Comparison of ENCODE assay signal across 23 cellular contexts in genomic region chr2:16223071-16223470, GRCh38.
DNase-seq lines count a peak whose midpoint lies in the region; ATAC-seq and TF ChIP-seq lines count a peak whose summit lies in the region.
"Had no signal": no experiment of that assay in that cellular context is flagged by ENCODE, and none has a peak within 500 bp of the region (broad histone marks: within the 10 kb centered on the region; RNA-seq: fewer than 3 reads in every experiment).

No MANE protein-coding gene starts in this region.

- no peaks in the 10 kb centered on the region for H3K36me3 Mint-ChIP-seq in Caco-2 (ENCODE audit: insufficient read depth, unreplicated experiment)
- peaks cover 6% of the 10 kb centered on the region for H3K36me3 Mint-ChIP-seq in neural progenitor cell
- peaks cover 2% of the 10 kb centered on the region for H3K36me3 Mint-ChIP-seq in chondrocyte (ENCODE audit: low read depth)
- H3K36me3 Mint-ChIP-seq: CD4-positive, alpha-beta memory T cell had no signal

- H3K27ac Mint-ChIP-seq in Caco-2 (ENCODE audit: unreplicated experiment) (peak overlapping the region; percentile 37), neural progenitor cell (peak overlapping the region; percentile 88), chondrocyte (ENCODE audit: unreplicated experiment) (no peak overlapping the region)
- H3K27ac Mint-ChIP-seq: CD4-positive, alpha-beta memory T cell had no signal

- H3K4me3 Mint-ChIP-seq in Caco-2 (ENCODE audit: unreplicated experiment) = no peak overlapping the region
- H3K4me3 Mint-ChIP-seq in neural progenitor cell = peak overlapping the region; percentile 62
- H3K4me3 Mint-ChIP-seq in chondrocyte (ENCODE audit: unreplicated experiment) = no peak overlapping the region
- H3K4me3 Mint-ChIP-seq: CD4-positive, alpha-beta memory T cell had no signal

- CTCF ChIA-PET in Caco-2 (lab: Charles Lee) = no interaction called here

- H3K27ac ChIP-seq in WERI-Rb-1 = peak overlapping the region; percentile 1; the same call in 1 of the 2 replicates
- H3K27ac ChIP-seq in neural progenitor cell = peak overlapping the region; percentile 58
- no peak overlapping the region for H3K27ac ChIP-seq in caudate nucleus (ENCODE audit: low read depth, low read length)
- H3K27ac ChIP-seq in Karpas-422 (ENCODE audit: low read length) = no peak overlapping the region
- H3K27ac ChIP-seq: BLaER1, GM23248 had no signal

- peaks cover 16% of the 10 kb centered on the region; the same call in 1 of the 2 replicates for H3K4me1 ChIP-seq in Caco-2
- peaks cover 43% of the 10 kb centered on the region for H3K4me1 ChIP-seq in neural progenitor cell
- no peaks in the 10 kb centered on the region for H3K4me1 ChIP-seq in Karpas-422 (ENCODE audit: low read length)
- H3K4me1 ChIP-seq: BLaER1 had no signal

- no peak overlapping the region for H3K9ac ChIP-seq in neural progenitor cell
- no peak overlapping the region for H3K9ac ChIP-seq in Karpas-422 (ENCODE audit: low read length)
- H3K9ac ChIP-seq: BLaER1, GM23248 had no signal

- TF ChIP-seq CTCF in Caco-2 (IDR thresholded peaks at IDR 0.05; ENCODE audit: insufficient read depth in 1 of 2, low read depth in 1 of 2, low read length in 1 of 2, severe bottlenecking in 1 of 2, unreplicated experiment in 1 of 2) = no peak
- no peak for TF ChIP-seq CTCF in WERI-Rb-1 (IDR thresholded peaks at IDR 0.05; ENCODE audit: low read depth, low read length)
- TF ChIP-seq CTCF in neural progenitor cell (IDR thresholded peaks at IDR 0.05) = no peak
- no peak for TF ChIP-seq CTCF in chondrocyte (IDR thresholded peaks at IDR 0.05)

- no peaks in the 10 kb centered on the region for H3K27me3 ChIP-seq in Caco-2 (replicated peaks; ENCODE audit: control insufficient read depth, insufficient read depth, low read length)
- no peaks in the 10 kb centered on the region for H3K27me3 ChIP-seq in WERI-Rb-1 (ENCODE audit: insufficient read depth, low read depth, severe bottlenecking)
- H3K27me3 ChIP-seq in neural progenitor cell = no peaks in the 10 kb centered on the region
- H3K27me3 ChIP-seq in Karpas-422 (ENCODE audit: low read length) = no peaks in the 10 kb centered on the region
- H3K27me3 ChIP-seq: BLaER1 had no signal

- no peak for DNase-seq in Caco-2
- DNase-seq in WERI-Rb-1 = no peak
- DNase-seq in islet precursor cell = peak; percentile 57
- DNase-seq in neural progenitor cell (ENCODE audit: low spot score) = peak; percentile 87
- no peak for DNase-seq in caudate nucleus (lab: John Stamatoyannopoulos, UW)
- DNase-seq in Karpas-422 = no peak
- no peak for DNase-seq in chondrocyte (ENCODE audit: low spot score)
- DNase-seq: Calu3; CD4-positive, alpha-beta memory T cell; DMS53; EL; GM23248; KBM-7; NCI-H1105 treated with DMSO at 0.1 percent for 48 hours; NCI-H187; NCI-H2107; NCI-H345; NCI-H526 had no signal

- H3K9me3 Mint-ChIP-seq in Caco-2 (ENCODE audit: unreplicated experiment) = no peaks in the 10 kb centered on the region
- H3K9me3 Mint-ChIP-seq in neural progenitor cell = peaks cover 8% of the 10 kb centered on the region
- no peaks in the 10 kb centered on the region for H3K9me3 Mint-ChIP-seq in chondrocyte (ENCODE audit: low read depth)

- no peak for ATAC-seq in GM19395 (IDR thresholded peaks at IDR 0.05; ENCODE audit: unreplicated experiment)
- ATAC-seq: GM12878, HepG2, Panc1 had no signal

- H3F3A ChIP-seq in neural progenitor cell (ENCODE audit: low read depth) = peaks cover 58% of the 10 kb centered on the region

- H4K20me1 ChIP-seq in neural progenitor cell (ENCODE audit: low read depth) (peaks cover 7% of the 10 kb centered on the region), Karpas-422 (ENCODE audit: insufficient read depth, low read depth, low read length) (no peaks in the 10 kb centered on the region)
- H4K20me1 ChIP-seq: BLaER1 had no signal

- H3K4me1 Mint-ChIP-seq in Caco-2 (ENCODE audit: low read depth, unreplicated experiment) = no peaks in the 10 kb centered on the region
- H3K4me1 Mint-ChIP-seq in neural progenitor cell = peaks cover 70% of the 10 kb centered on the region
- H3K4me1 Mint-ChIP-seq in chondrocyte (ENCODE audit: low read depth) = no peaks in the 10 kb centered on the region
- H3K4me1 Mint-ChIP-seq: CD4-positive, alpha-beta memory T cell had no signal

- H2AFZ ChIP-seq in neural progenitor cell (replicated peaks) = no peak overlapping the region
- no peak overlapping the region for H2AFZ ChIP-seq in Karpas-422 (ENCODE audit: low read length)
- H2AFZ ChIP-seq: GM23248 had no signal

- POLR2A ChIA-PET in Caco-2 (lab: Charles Lee) = no interaction called here

- H3K36me3 ChIP-seq in Caco-2 (ENCODE audit: control insufficient read depth, insufficient read depth, low read length) (no peaks in the 10 kb centered on the region), WERI-Rb-1 (no peaks in the 10 kb centered on the region), neural progenitor cell (no peaks in the 10 kb centered on the region), Karpas-422 (ENCODE audit: insufficient read depth, low read length) (no peaks in the 10 kb centered on the region)
- H3K36me3 ChIP-seq: BLaER1 had no signal

- no peaks in the 10 kb centered on the region for H3K79me2 ChIP-seq in neural progenitor cell (ENCODE audit: low read depth)
- H3K79me2 ChIP-seq in Karpas-422 (ENCODE audit: low read length) = no peaks in the 10 kb centered on the region

- H3K27me3 Mint-ChIP-seq in Caco-2 (ENCODE audit: insufficient read depth, unreplicated experiment) (no peaks in the 10 kb centered on the region), neural progenitor cell (ENCODE audit: insufficient read depth, low read depth) (peaks cover 20% of the 10 kb centered on the region), chondrocyte (ENCODE audit: low read depth) (peaks cover 25% of the 10 kb centered on the region)
- H3K27me3 Mint-ChIP-seq: CD4-positive, alpha-beta memory T cell had no signal

- H3K4me2 ChIP-seq in neural progenitor cell (peak overlapping the region; percentile 64), Karpas-422 (ENCODE audit: low read depth, low read length, poor library complexity, severe bottlenecking) (no peak overlapping the region)
- H3K4me2 ChIP-seq: BLaER1 had no signal

- H3K4me3 ChIP-seq in Caco-2 (ENCODE audit: low read depth, low read length) = no peak overlapping the region
- H3K4me3 ChIP-seq in WERI-Rb-1 (ENCODE audit: low read depth, low read length) = no peak overlapping the region
- peak overlapping the region; percentile 13 for H3K4me3 ChIP-seq in neural progenitor cell
- no peak overlapping the region for H3K4me3 ChIP-seq in Karpas-422 (ENCODE audit: low read length)
- H3K4me3 ChIP-seq: BLaER1, GM12878, GM23248 had no signal

- no TSS peak for BruUV-seq in Caco-2 (replicated peaks; lab: Mats Ljungman, UMichigan)

- intact Hi-C loops in Caco-2 (cut with micrococcal nuclease; ENCODE audit: unreplicated experiment) = loop anchor here (5.0 to 10.0 kb wide), 3 partner anchors 169 to 382 kb away; no protein-coding TSS in a partner anchor

- H3K9me2 ChIP-seq in Karpas-422 (replicated peaks; ENCODE audit: insufficient read depth, low read length) = no peaks in the 10 kb centered on the region

- H3K9me3 ChIP-seq in Caco-2 (no peaks in the 10 kb centered on the region), WERI-Rb-1 (ENCODE audit: severe bottlenecking) (no peaks in the 10 kb centered on the region), neural progenitor cell (ENCODE audit: low read depth) (no peaks in the 10 kb centered on the region), Karpas-422 (ENCODE audit: low read length) (no peaks in the 10 kb centered on the region)
- H3K9me3 ChIP-seq: BLaER1 had no signal

Comparison
In these comparisons a context has a peak if more than half of its experiments do, and no peak if none do; other contexts are left out.
1. DNase-seq: peak in islet precursor cell (single experiment) and neural progenitor cell (single experiment); none in Caco-2 (0 of 2), WERI-Rb-1 (single experiment), caudate nucleus (0 of 61), Karpas-422 (single experiment) and chondrocyte (single experiment).
2. H3K27ac ChIP-seq: peak in WERI-Rb-1 (single experiment) and neural progenitor cell (single experiment); none in caudate nucleus (single experiment) and Karpas-422 (single experiment).